In genomic region chr1:219928791-219929118, GRCh38 we compare ENCODE assay signal across 1 cellular context.
A peak's percentile ranks its signal among the peaks of the same experiment; 100 is the strongest.
TF ChIP-seq lines count a peak whose summit lies in the region.

No MANE protein-coding gene starts in this region.

TF ChIP-seq in HepG2, 621 proteins besides CTCF, POLR2A, EP300 and RAD21 (continued from another document and continues in another):
- no peak for TF ChIP-seq TCF12 (IDR thresholded peaks at IDR 0.05)
- 0 out of 2 replicates have a peak, but pooled peaks have one; percentile 17 for TF ChIP-seq TCF12 (CRISPR knock-in tag; IDR thresholded peaks at IDR 0.05)
- peak; percentile 60; the same call in 1 of the 2 replicates for TF ChIP-seq ARNTL (CRISPR knock-in tag; IDR thresholded peaks at IDR 0.05)
- TF ChIP-seq TSC22D2 (CRISPR knock-in tag; IDR thresholded peaks at IDR 0.05; ENCODE audit: borderline replicate concordance): no peak
- peak; percentile 13; the same call in 1 of the 2 replicates for TF ChIP-seq ZFX (CRISPR knock-in tag; IDR thresholded peaks at IDR 0.05; ENCODE audit: low read depth)
- no peak for TF ChIP-seq ZNF33B (CRISPR knock-in tag; IDR thresholded peaks at IDR 0.05)
- 0 out of 2 replicates have a peak, but pooled peaks have one; percentile 54 for TF ChIP-seq ZNF44 (CRISPR knock-in tag; IDR thresholded peaks at IDR 0.05)
- TF ChIP-seq IRF2 (CRISPR knock-in tag; IDR thresholded peaks at IDR 0.05): peak; percentile 54; the same call in 1 of the 2 replicates
- TF ChIP-seq ZFP82 (CRISPR knock-in tag; IDR thresholded peaks at IDR 0.05; ENCODE audit: borderline replicate concordance): 0 out of 2 replicates have a peak, but pooled peaks have one; percentile 21
- TF ChIP-seq NPAS2 (CRISPR knock-in tag; IDR thresholded peaks at IDR 0.05; ENCODE audit: borderline replicate concordance): no peak
- TF ChIP-seq FUBP1 (CRISPR knock-in tag; IDR thresholded peaks at IDR 0.05; ENCODE audit: borderline replicate concordance): peak; percentile 91; the same call in 1 of the 2 replicates
- no peak for TF ChIP-seq ZNF235 (CRISPR knock-in tag; IDR thresholded peaks at IDR 0.05; ENCODE audit: borderline replicate concordance)
- TF ChIP-seq CREB1 (IDR thresholded peaks at IDR 0.05): no peak
- peak; percentile 44; the same call in 1 of the 2 replicates for TF ChIP-seq CREB1 (CRISPR knock-in tag; IDR thresholded peaks at IDR 0.05)
- 0 out of 2 replicates have a peak, but pooled peaks have one; percentile 42 for TF ChIP-seq ELF3 (CRISPR knock-in tag; IDR thresholded peaks at IDR 0.05)
- no peak for TF ChIP-seq ZNF446 (CRISPR knock-in tag; IDR thresholded peaks at IDR 0.05)
- TF ChIP-seq MIXL1 (CRISPR knock-in tag; IDR thresholded peaks at IDR 0.05): peak; percentile 65; the same call in 1 of the 2 replicates
- TF ChIP-seq GABPA (IDR thresholded peaks at IDR 0.05; ENCODE audit: low read depth, low read length): no peak
- TF ChIP-seq GABPA (CRISPR knock-in tag; IDR thresholded peaks at IDR 0.05; ENCODE audit: low read depth): no peak
- peak; percentile 77 for TF ChIP-seq IKZF4 (CRISPR knock-in tag; IDR thresholded peaks at IDR 0.05; ENCODE audit: borderline replicate concordance, low read depth, not compliant biosample characterization)
- TF ChIP-seq DR1 (CRISPR knock-in tag; IDR thresholded peaks at IDR 0.05): 0 out of 2 replicates have a peak, but pooled peaks have one; percentile 0
- peak; percentile 44; the same call in 1 of the 2 replicates for TF ChIP-seq PHF20 (CRISPR knock-in tag; IDR thresholded peaks at IDR 0.05)
- no peak for TF ChIP-seq MED8 (CRISPR knock-in tag; IDR thresholded peaks at IDR 0.05; ENCODE audit: insufficient replicate concordance)
- TF ChIP-seq DPF2 (CRISPR knock-in tag; IDR thresholded peaks at IDR 0.05; ENCODE audit: borderline replicate concordance, low read depth): 0 out of 2 replicates have a peak, but pooled peaks have one; percentile 16
- peak; percentile 74 for TF ChIP-seq ZNF687 (CRISPR knock-in tag; IDR thresholded peaks at IDR 0.05)
- 0 out of 2 replicates have a peak, but pooled peaks have one; percentile 53 for TF ChIP-seq SMYD3 (CRISPR knock-in tag; IDR thresholded peaks at IDR 0.05)
- TF ChIP-seq RXRB (CRISPR knock-in tag; IDR thresholded peaks at IDR 0.05; ENCODE audit: borderline replicate concordance): peak; percentile 19; the same call in 1 of the 2 replicates
- 0 out of 2 replicates have a peak, but pooled peaks have one; percentile 2 for TF ChIP-seq KMT2A (CRISPR knock-in tag; IDR thresholded peaks at IDR 0.05)
- peak; percentile 19; the same call in 1 of the 2 replicates for TF ChIP-seq SAP130 (CRISPR knock-in tag; IDR thresholded peaks at IDR 0.05; ENCODE audit: low read depth)
- TF ChIP-seq DNMT1 (CRISPR knock-in tag; IDR thresholded peaks at IDR 0.05): no peak
- TF ChIP-seq ZFP36 (IDR thresholded peaks at IDR 0.05; ENCODE audit: borderline replicate concordance, low read depth, low read length, partially characterized antibody): no peak
- TF ChIP-seq ZNF576 (CRISPR knock-in tag; IDR thresholded peaks at IDR 0.05): 0 out of 2 replicates have a peak, but pooled peaks have one; percentile 22
- peak; percentile 28 for TF ChIP-seq KDM5B (CRISPR knock-in tag; IDR thresholded peaks at IDR 0.05; ENCODE audit: borderline replicate concordance)
- TF ChIP-seq ZNF775 (CRISPR knock-in tag; IDR thresholded peaks at IDR 0.05; ENCODE audit: borderline replicate concordance): 0 out of 2 replicates have a peak, but pooled peaks have one; percentile 48
- TF ChIP-seq GLI4 (CRISPR knock-in tag; IDR thresholded peaks at IDR 0.05; ENCODE audit: borderline replicate concordance): peak; percentile 87
- TF ChIP-seq ZMYM3 (CRISPR knock-in tag; IDR thresholded peaks at IDR 0.05): 0 out of 2 replicates have a peak, but pooled peaks have one; percentile 25
- TF ChIP-seq ZBTB10 (CRISPR knock-in tag; IDR thresholded peaks at IDR 0.05; ENCODE audit: borderline replicate concordance): peak; percentile 39; the same call in 1 of the 2 replicates
- 0 out of 2 replicates have a peak, but pooled peaks have one; percentile 14 for TF ChIP-seq ZHX2 (IDR thresholded peaks at IDR 0.05; ENCODE audit: low read depth)
- TF ChIP-seq ZHX2 (CRISPR knock-in tag; IDR thresholded peaks at IDR 0.05; ENCODE audit: borderline replicate concordance): no peak
- TF ChIP-seq SP1 (IDR thresholded peaks at IDR 0.05): no peak
- no peak for TF ChIP-seq SP1 (CRISPR knock-in tag; IDR thresholded peaks at IDR 0.05)
- TF ChIP-seq ZSCAN25 (CRISPR knock-in tag; IDR thresholded peaks at IDR 0.05): peak; percentile 63; the same call in 1 of the 2 replicates
- TF ChIP-seq HOXA7 (CRISPR knock-in tag; IDR thresholded peaks at IDR 0.05): no peak
- TF ChIP-seq ZNF678 (CRISPR knock-in tag; IDR thresholded peaks at IDR 0.05): peak; percentile 48; the same call in 1 of the 2 replicates
- TF ChIP-seq IKZF5 (CRISPR knock-in tag; IDR thresholded peaks at IDR 0.05): peak; percentile 50; the same call in 1 of the 2 replicates
- no peak for TF ChIP-seq PTBP1 (IDR thresholded peaks at IDR 0.05; ENCODE audit: low read depth, low read length, poor library complexity, severe bottlenecking)
- peak; percentile 22; the same call in 1 of the 2 replicates for TF ChIP-seq ZNF274 (CRISPR knock-in tag; IDR thresholded peaks at IDR 0.05)
- 0 out of 2 replicates have a peak, but pooled peaks have one; percentile 16 for TF ChIP-seq ZNF709 (CRISPR knock-in tag; IDR thresholded peaks at IDR 0.05)
- peak; percentile 2; the same call in 1 of the 2 replicates for TF ChIP-seq ZNF121 (CRISPR knock-in tag; IDR thresholded peaks at IDR 0.05)
- 0 out of 2 replicates have a peak, but pooled peaks have one; percentile 12 for TF ChIP-seq ZNF558 (CRISPR knock-in tag; IDR thresholded peaks at IDR 0.05; ENCODE audit: borderline replicate concordance)
- no peak for TF ChIP-seq SNAI1 (CRISPR knock-in tag; IDR thresholded peaks at IDR 0.05; ENCODE audit: borderline replicate concordance)
